Comparison of ENCODE assay signal across 32 cellular contexts in genomic region chr18:9561774-9562173, GRCh38. TPM values are rescaled to one million over a fixed set of nuclear protein-coding genes. Genes with fewer than 3 reads are reported as not detected.
DNase-seq lines count a peak whose midpoint lies in the region; ATAC-seq and TF ChIP-seq lines count a peak whose summit lies in the region.
"Had no signal": no experiment of that assay in that cellular context is flagged by ENCODE, and none has a peak within 500 bp of the region (broad histone marks: within the 10 kb centered on the region; RNA-seq: fewer than 3 reads in every experiment).

No MANE protein-coding gene starts in this region.

- H3K9me3 ChIP-seq in right cardiac atrium (ENCODE audit: control insufficient read depth, low read length), result no peaks in the 10 kb centered on the region
- no peaks in the 10 kb centered on the region for H3K9me3 ChIP-seq in gastroesophageal sphincter
- no peaks in the 10 kb centered on the region for H3K9me3 ChIP-seq in esophagus squamous epithelium
- H3K9me3 ChIP-seq: Caco-2, heart right ventricle, psoas muscle had no signal

- WGBS in right cardiac atrium, result 75% methylated on average over 2 of the region's 2 CpGs
- 59 to 73% methylated on average over 2 of the region's 2 CpGs for WGBS in gastroesophageal sphincter (ENCODE audit: low coverage in 1 of 2), 2 donors
- 85% methylated on average over 2 of the region's 2 CpGs for WGBS in esophagus squamous epithelium, 2 donors

- ATAC-seq in Right ventricle myocardium inferior (peak; percentile 39), right cardiac atrium (no peak), gastroesophageal sphincter (peak; percentile 36), HG02588 (IDR thresholded peaks at IDR 0.05; ENCODE audit: unreplicated experiment) (no peak), HG03159 (IDR thresholded peaks at IDR 0.05; ENCODE audit: unreplicated experiment) (no peak)
- ATAC-seq: activated naive CD8-positive, alpha-beta T cell treated with anti-CD3 and anti-CD28 coated beads, Interleukin-2, amount 50 U/mL, for 24 hours; activated T-cell treated with anti-CD3 and anti-CD28 coated beads, Interleukin-2, amount 50 U/mL, for 72 hours; esophagus mucosa; naive thymus-derived CD4-positive, alpha-beta T cell; psoas muscle had no signal

- TF ChIP-seq CTCF in gastroesophageal sphincter (IDR thresholded peaks at IDR 0.05), result no peak
- TF ChIP-seq CTCF in esophagus squamous epithelium (IDR thresholded peaks at IDR 0.05), result no peak

- DNase-seq in Right ventricle myocardium inferior (ENCODE audit: missing footprints), result no peak
- no peak for DNase-seq in right cardiac atrium
- peak; percentile 74 for DNase-seq in SIG-M5 treated with dmso at 0.1 percent for 504 hours (lab: John Stamatoyannopoulos, UW; ENCODE audit: unreplicated experiment)
- no peak for DNase-seq in GM19240 (ENCODE audit: insufficient read length, low spot score)
- DNase-seq in esophagus squamous epithelium (lab: John Stamatoyannopoulos, UW), result no peak
- DNase-seq: 8988T; activated CD4-positive, alpha-beta T cell treated with anti-CD3 and anti-CD28 coated beads, Interleukin-2, amount 50 U/mL, for 48 hours; activated CD4-positive, CD25-positive, alpha-beta regulatory T cell treated with anti-CD3 and anti-CD28 coated beads, Interleukin-2, amount 50 U/mL, for 72 hours; activated naive CD8-positive, alpha-beta T cell treated with anti-CD3 and anti-CD28 coated beads, Interleukin-2, amount 50 U/mL, for 24 hours; activated T-cell treated with anti-CD3 and anti-CD28 coated beads, Interleukin-2, amount 50 U/mL, for 72 hours; C1 segment of cervical spinal cord; Caco-2; DMS79; endodermal cell; foreskin melanocyte; GOT3; heart right ventricle; naive thymus-derived CD4-positive, alpha-beta T cell; NCI-H1436 treated with DMSO at 0.1 percent for 48 hours; NCI-H2081 treated with DMSO at 0.1 percent for 48 hours; NCI-H226; NCI-H69; psoas muscle; stimulated activated CD4-positive, alpha-beta T cell treated with anti-CD3 and anti-CD28 coated beads, Interleukin-4, amount 100 ng/mL, for 24 hours; substantia nigra; trophoblast cell had no signal

- H3K27me3 ChIP-seq in right cardiac atrium (ENCODE audit: control insufficient read depth, insufficient read depth), result no peaks in the 10 kb centered on the region
- no peaks in the 10 kb centered on the region for H3K27me3 ChIP-seq in gastroesophageal sphincter
- H3K27me3 ChIP-seq in esophagus squamous epithelium, result no peaks in the 10 kb centered on the region
- H3K27me3 ChIP-seq: cardiac muscle cell, heart right ventricle had no signal

- H3K27ac ChIP-seq in right cardiac atrium (ENCODE audit: low read length), result no peak overlapping the region
- no peak overlapping the region for H3K27ac ChIP-seq in gastroesophageal sphincter
- H3K27ac ChIP-seq in esophagus squamous epithelium, result no peak overlapping the region
- H3K27ac ChIP-seq: cardiac muscle cell, KMS-11, psoas muscle had no signal

- TF ChIP-seq EP300 in gastroesophageal sphincter (IDR thresholded peaks at IDR 0.05), result no peak

- H3K36me3 ChIP-seq in gastroesophageal sphincter (peaks cover 6 to 74% of the 10 kb centered on the region in 2 donors), esophagus squamous epithelium (peaks cover 5 to 98% (median 22%) of the 10 kb centered on the region in 3 donors)

- intact Hi-C loops in Right ventricle myocardium inferior (cut with DNase I), result no loop called here
- intact Hi-C loops in right cardiac atrium (cut with DNase I), result no loop called here
- intact Hi-C loops in esophagus squamous epithelium (cut with DNase I), result no loop called here

- H3K4me1 ChIP-seq in right cardiac atrium (ENCODE audit: control insufficient read depth, insufficient read depth, low read length) (peaks cover 2% of the 10 kb centered on the region), gastroesophageal sphincter (peaks cover 8 to 50% (median 11%) of the 10 kb centered on the region in 3 donors), esophagus squamous epithelium (peaks cover 0 to 70% (median 10%) of the 10 kb centered on the region in 3 donors)
- H3K4me1 ChIP-seq: Caco-2, psoas muscle had no signal

- TF ChIP-seq POLR2A in gastroesophageal sphincter (IDR thresholded peaks at IDR 0.05) (no peak), esophagus squamous epithelium (IDR thresholded peaks at IDR 0.05) (no peak)

- H3K4me3 ChIP-seq in right cardiac atrium (ENCODE audit: low read length) (no peak overlapping the region), gastroesophageal sphincter (no peak overlapping the region), esophagus squamous epithelium (no peak overlapping the region)
- H3K4me3 ChIP-seq: cardiac muscle cell, heart right ventricle, psoas muscle had no signal

RNA-seq across cellular contexts. Expression of gene PPP4R1, which starts 52.6 kb away (rescaled TPM):
- 62.5 TPM for total RNA-seq in Right ventricle myocardium inferior
- total RNA-seq in right cardiac atrium, result 10 to 100 TPM; 56.9 to 95.8 (median 65.3) TPM
- 18.8 TPM for polyA plus RNA-seq in right cardiac atrium
- 100 to 1,000 TPM in 3 of 4 donors, 10 to 100 TPM in 1; 91.1 to 174 (median 117) TPM for total RNA-seq in gastroesophageal sphincter
- total RNA-seq in esophagus squamous epithelium, result 100 to 1,000 TPM; 129 to 233 (median 186) TPM

Comparison
In these comparisons a context has a peak if more than half of its experiments do, and no peak if none do; other contexts are left out.
1. ATAC-seq: peak in Right ventricle myocardium inferior (single experiment) and gastroesophageal sphincter (single experiment); none in right cardiac atrium (0 of 2), HG02588 (single experiment) and HG03159 (single experiment).